20 cellular contexts compared by ENCODE assay signal in the genomic region with DNA sequence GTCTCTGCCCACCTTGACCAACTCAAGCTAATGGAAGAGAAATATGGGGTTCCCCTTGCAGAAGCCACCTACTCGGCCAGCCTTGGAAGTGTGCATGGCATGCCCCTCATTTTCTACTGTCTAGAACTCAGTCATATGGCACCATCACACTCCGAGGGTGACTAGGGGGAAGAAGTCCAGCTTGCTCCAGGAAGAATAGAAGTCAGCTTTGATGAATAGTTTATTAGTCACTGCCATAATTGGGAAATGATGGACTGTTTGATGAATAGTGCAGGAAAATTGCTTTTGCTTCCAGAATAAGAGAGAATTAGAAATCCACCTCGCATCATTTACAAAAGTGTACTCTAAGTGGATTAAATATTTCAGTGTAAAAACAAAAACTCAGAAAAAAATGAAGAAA.
"Had no signal": no experiment of that assay in that cellular context is flagged by ENCODE, and none has a peak within 500 bp of the region (broad histone marks: within the 10 kb centered on the region; RNA-seq: fewer than 3 reads in every experiment).

No MANE protein-coding gene starts in this region.

- H2AFZ ChIP-seq: neural progenitor cell had no signal

- H3K4me3 ChIP-seq: left ventricle myocardium inferior, lower lobe of right lung, neural progenitor cell, sigmoid colon, skin epidermis, thoracic aorta, transverse colon had no signal

- H3K9ac ChIP-seq: neural progenitor cell had no signal

- H3K4me1 ChIP-seq: left ventricle myocardium inferior, lower lobe of right lung, neural progenitor cell, sigmoid colon, transverse colon had no signal

- H3K27me3 ChIP-seq: neural progenitor cell, transverse colon had no signal

- FAIRE-seq: kidney had no signal

- H3K9me3 ChIP-seq: lower lobe of right lung, sigmoid colon, thoracic aorta, transverse colon had no signal

- H3K27ac ChIP-seq: left ventricle myocardium inferior, lower lobe of right lung, neural progenitor cell, sigmoid colon, skin epidermis, thoracic aorta, transverse colon had no signal

- DNase-seq: effector memory CD8-positive, alpha-beta T cell; immature natural killer cell; kidney; left cardiac atrium; left ventricle myocardium inferior; lower lobe of right lung; mesenchymal stem cell; midbrain; posterior cingulate gyrus; sigmoid colon; stimulated activated CD4-positive, alpha-beta T cell treated with anti-CD3 and anti-CD28 coated beads, Interleukin-2, amount 100 ng/mL, for 24 hours; stimulated activated CD4-positive, alpha-beta T cell treated with anti-CD3 and anti-CD28 coated beads, Interleukin-4, amount 100 ng/mL, for 4 hours; stimulated activated naive B cell treated with anti-CD40 and anti-IgM and Interleukin-4, amounts not matched to agents 10 μg/mL and 1 μg/mL and 100 μg/mL, for 72 hours; stimulated activated naive CD8-positive, alpha-beta T cell treated with anti-CD3 and anti-CD28 coated beads, Interleukin-15, amount 100 ng/mL, for 72 hours; substantia nigra; transverse colon had no signal

- H3K4me2 ChIP-seq: neural progenitor cell had no signal

- ATAC-seq: effector memory CD8-positive, alpha-beta T cell; left cardiac atrium; lower lobe of right lung; natural killer cell treated with Interleukin-12 subunit alpha and Interleukin-12 subunit beta and Interleukin-15 and Interleukin-18, amount 100 ng/mL, for 72 hours; stimulated activated naive B cell treated with anti-CD40 and anti-IgM and Interleukin-4, amounts not matched to agents 10 μg/mL and 1 μg/mL and 100 μg/mL, for 72 hours; stimulated activated naive CD8-positive, alpha-beta T cell treated with anti-CD3 and anti-CD28 coated beads, Interleukin-15, amount 100 ng/mL, for 72 hours had no signal

- H3K36me3 ChIP-seq: left ventricle myocardium inferior, lower lobe of right lung, neural progenitor cell, sigmoid colon, thoracic aorta, transverse colon had no signal
